Comparison of ENCODE assay signal across 8 cellular contexts in the genomic region with DNA sequence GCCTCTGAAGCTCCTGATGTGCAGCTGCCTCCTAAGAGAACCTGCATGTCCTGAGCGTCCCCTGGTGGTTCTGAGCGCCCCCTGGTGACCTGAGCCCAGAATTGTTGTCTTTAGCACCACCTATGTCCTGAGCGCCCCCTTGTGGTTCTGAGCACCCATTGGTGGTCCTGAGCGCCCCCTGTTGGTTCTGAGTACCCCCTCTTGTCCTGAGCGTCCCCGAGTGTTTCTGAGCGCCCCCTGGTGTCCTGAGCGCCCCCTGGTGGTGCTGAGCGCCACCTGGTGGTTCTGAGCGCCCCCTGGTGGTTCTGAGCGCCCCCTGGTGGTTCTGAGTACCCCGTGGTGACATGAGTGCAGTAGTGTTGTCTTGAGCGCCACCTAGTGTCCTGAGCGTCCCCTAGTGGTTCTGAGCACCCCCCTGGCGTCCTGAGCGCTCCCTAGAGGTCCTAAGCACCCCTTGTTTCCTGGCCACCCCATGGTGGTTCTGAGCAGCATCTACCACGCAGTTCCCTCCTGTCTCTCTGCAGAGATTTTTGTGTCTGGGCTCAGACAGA.
A peak's percentile ranks its signal among the peaks of the same experiment; 100 is the strongest.
DNase-seq lines count a peak whose midpoint lies in the region; ATAC-seq and TF ChIP-seq lines count a peak whose summit lies in the region.

No MANE protein-coding gene starts in this region.

- peaks cover 4% of the 10 kb centered on the region for H3K9me3 ChIP-seq in BE2C

- H3K36me3 ChIP-seq in BE2C, result no peaks in the 10 kb centered on the region

- peak; percentile 96 for TF ChIP-seq CTCF in BE2C (IDR thresholded peaks at IDR 0.05; ENCODE audit: low read depth, low read length)

- H3K4me1 Mint-ChIP-seq in naive B cell, result peaks cover 11 to 23% (median 17%) of the 10 kb centered on the region in 3 donors

- no peak overlapping the region for H3K4me3 ChIP-seq in BE2C (ENCODE audit: low read depth, low read length)

- DNase-seq in BE2C, result peak; percentile 77
- peak; percentile 43 to 93 (median 64) for DNase-seq in T-helper 1 cell
- peak; percentile 0 for DNase-seq in astrocyte of the hippocampus (ENCODE audit: low read depth, low spot score)
- DNase-seq in naive B cell, result peak; percentile 63
- DNase-seq in OCI-M2 (lab: John Stamatoyannopoulos, UW; ENCODE audit: unreplicated experiment), result no peak
- DNase-seq in DMS79 treated with DMSO at 0.1 percent for 48 hours (lab: John Stamatoyannopoulos, UW), result no peak

- H3K4me1 ChIP-seq in BE2C, result no peaks in the 10 kb centered on the region

- peak overlapping the region in 4 of 8 donors; percentile 29 to 72 (median 68) for H3K4me3 Mint-ChIP-seq in naive B cell

- ATAC-seq in GM18873 (IDR thresholded peaks at IDR 0.05; ENCODE audit: low FRiP score, unreplicated experiment), result peak; percentile 69
- ATAC-seq in HG03135 (IDR thresholded peaks at IDR 0.05; ENCODE audit: unreplicated experiment), result peak; percentile 85
- peak; percentile 89 to 90 for ATAC-seq in naive B cell (ENCODE audit: low read depth in 2 of 2)

- H3K27ac Mint-ChIP-seq in naive B cell, result peak overlapping the region; percentile 54 to 97 (median 90)

- H3K9me3 Mint-ChIP-seq in naive B cell, result peaks cover 0 to 5% (median 0%) of the 10 kb centered on the region in 7 donors

- no peaks in the 10 kb centered on the region; the same call in 1 of the 2 replicates for H3K27me3 ChIP-seq in BE2C

- peaks cover 0 to 4% (median 0%) of the 10 kb centered on the region in 3 donors for H3K27me3 Mint-ChIP-seq in naive B cell

- H3K36me3 Mint-ChIP-seq in naive B cell, result no peaks in the 10 kb centered on the region

Comparison
In these comparisons a context has a peak if more than half of its experiments do, and no peak if none do; other contexts are left out.
1. DNase-seq: peak in BE2C (single experiment), T-helper 1 cell (5 of 5), astrocyte of the hippocampus (single experiment) and naive B cell (single experiment); none in OCI-M2 (single experiment) and DMS79 treated with DMSO at 0.1 percent for 48 hours (single experiment).
2. Peak in every context shown above with its lines, with median percentiles within 50 percentile points of each other: ATAC-seq.